26 cellular contexts compared by ENCODE assay signal in the genomic region with DNA sequence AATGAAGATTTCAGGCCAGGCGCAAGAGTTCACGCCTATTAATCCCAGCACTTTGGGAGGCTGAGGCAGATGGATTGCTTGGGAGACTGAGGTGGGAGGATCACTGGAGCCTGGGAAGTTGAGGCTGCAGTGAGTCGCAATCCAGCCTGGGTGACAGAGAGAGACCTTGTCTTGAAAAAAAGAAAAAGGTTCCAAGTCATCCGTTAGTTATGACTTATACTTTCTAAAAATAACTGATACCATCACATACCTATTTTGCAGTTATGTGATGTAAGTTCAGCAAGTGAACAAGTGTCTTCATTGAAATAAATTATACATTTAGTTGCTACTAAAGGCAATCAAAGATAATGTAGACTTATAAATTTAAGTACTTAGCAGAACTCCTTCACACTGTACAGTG. TPM values are rescaled to one million over a fixed set of nuclear protein-coding genes. Genes with fewer than 3 reads are reported as not detected.
"Had no signal": no experiment of that assay in that cellular context is flagged by ENCODE, and none has a peak within 500 bp of the region (broad histone marks: within the 10 kb centered on the region; RNA-seq: fewer than 3 reads in every experiment).

No MANE protein-coding gene starts in this region.

- H3K4me1 Mint-ChIP-seq: activated CD8-positive, alpha-beta memory T cell treated with anti-CD3 and anti-CD28 coated beads, Interleukin-2, amount 10 ng/mL, durations not matched to agents 7 days and 5 days; activated naive CD4-positive, alpha-beta T cell treated with anti-CD3 and anti-CD28 coated beads, Interleukin-2, amount 10 ng/mL, durations not matched to agents 7 days and 5 days; brain; neural crest cell; stimulated activated effector memory CD8-positive, alpha-beta T cell treated with anti-CD3 and anti-CD28 coated beads, Interleukin-12 subunit alpha, Interleukin-12 subunit beta, amount 100 ng/mL, for 72 hours had no signal

- H3K4me3 Mint-ChIP-seq: activated CD4-positive, alpha-beta T cell treated with anti-CD3 and anti-CD28 coated beads, Interleukin-2, amount 10 ng/mL, durations not matched to agents 7 days and 5 days; activated CD8-positive, alpha-beta memory T cell treated with anti-CD3 and anti-CD28 coated beads, Interleukin-2, amount 10 ng/mL, durations not matched to agents 7 days and 5 days; activated CD8-positive, alpha-beta T cell treated with anti-CD3 and anti-CD28 coated beads for 36 hours; activated naive CD4-positive, alpha-beta T cell treated with anti-CD3 and anti-CD28 coated beads, Interleukin-2, amount 10 ng/mL, durations not matched to agents 7 days and 5 days; brain; naive thymus-derived CD4-positive, alpha-beta T cell; neural crest cell; stimulated activated effector memory CD8-positive, alpha-beta T cell treated with anti-CD3 and anti-CD28 coated beads, Interleukin-12 subunit alpha, Interleukin-12 subunit beta, amount 100 ng/mL, for 72 hours; stimulated activated naive CD8-positive, alpha-beta T cell treated with anti-CD3 and anti-CD28 coated beads, Interleukin-15, amount 100 ng/mL, for 72 hours had no signal

- H3K27me3 ChIP-seq: foreskin keratinocyte, suprapubic skin, vagina had no signal

- H3K27ac ChIP-seq: foreskin keratinocyte, lower lobe of right lung, suprapubic skin, vagina, VCaP had no signal

- H3K9me3 Mint-ChIP-seq: activated CD4-positive, alpha-beta T cell treated with anti-CD3 and anti-CD28 coated beads, Interleukin-2, amount 10 ng/mL, durations not matched to agents 7 days and 5 days; activated CD8-positive, alpha-beta T cell treated with anti-CD3 and anti-CD28 coated beads for 36 hours; activated naive CD4-positive, alpha-beta T cell treated with anti-CD3 and anti-CD28 coated beads, Interleukin-2, amount 10 ng/mL, durations not matched to agents 7 days and 5 days; brain; naive thymus-derived CD4-positive, alpha-beta T cell; neural crest cell; stimulated activated effector memory CD8-positive, alpha-beta T cell treated with anti-CD3 and anti-CD28 coated beads, Interleukin-12 subunit alpha, Interleukin-12 subunit beta, amount 100 ng/mL, for 72 hours; stimulated activated naive CD8-positive, alpha-beta T cell treated with anti-CD3 and anti-CD28 coated beads, Interleukin-15, amount 100 ng/mL, for 72 hours had no signal

- H3K27me3 Mint-ChIP-seq: activated CD4-positive, alpha-beta T cell treated with anti-CD3 and anti-CD28 coated beads, Interleukin-2, amount 10 ng/mL, durations not matched to agents 7 days and 5 days; activated CD8-positive, alpha-beta memory T cell treated with anti-CD3 and anti-CD28 coated beads, Interleukin-2, amount 10 ng/mL, durations not matched to agents 7 days and 5 days; activated CD8-positive, alpha-beta T cell treated with anti-CD3 and anti-CD28 coated beads for 36 hours; activated naive CD4-positive, alpha-beta T cell treated with anti-CD3 and anti-CD28 coated beads, Interleukin-2, amount 10 ng/mL, durations not matched to agents 7 days and 5 days; brain; naive thymus-derived CD4-positive, alpha-beta T cell; stimulated activated naive CD8-positive, alpha-beta T cell treated with anti-CD3 and anti-CD28 coated beads, Interleukin-15, amount 100 ng/mL, for 72 hours had no signal

- H3K4me3 ChIP-seq: lower lobe of right lung, suprapubic skin, vagina had no signal

- H3K27ac Mint-ChIP-seq: activated CD4-positive, alpha-beta T cell treated with anti-CD3 and anti-CD28 coated beads, Interleukin-2, amount 10 ng/mL, durations not matched to agents 7 days and 5 days; activated CD8-positive, alpha-beta memory T cell treated with anti-CD3 and anti-CD28 coated beads, Interleukin-2, amount 10 ng/mL, durations not matched to agents 7 days and 5 days; activated CD8-positive, alpha-beta T cell treated with anti-CD3 and anti-CD28 coated beads for 36 hours; activated naive CD4-positive, alpha-beta T cell treated with anti-CD3 and anti-CD28 coated beads, Interleukin-2, amount 10 ng/mL, durations not matched to agents 7 days and 5 days; stimulated activated effector memory CD8-positive, alpha-beta T cell treated with anti-CD3 and anti-CD28 coated beads, Interleukin-12 subunit alpha, Interleukin-12 subunit beta, amount 100 ng/mL, for 72 hours; stimulated activated naive CD8-positive, alpha-beta T cell treated with anti-CD3 and anti-CD28 coated beads, Interleukin-15, amount 100 ng/mL, for 72 hours had no signal

- H3K9me3 ChIP-seq: lower lobe of right lung, suprapubic skin, vagina had no signal

- DNase-seq: activated CD4-positive, alpha-beta T cell treated with anti-CD3 and anti-CD28 coated beads, Interleukin-2, amount 10 ng/mL, durations not matched to agents 7 days and 5 days; activated CD4-positive, CD25-positive, alpha-beta regulatory T cell treated with anti-CD3 and anti-CD28 coated beads, Interleukin-2, amount 50 U/mL, for 72 hours; activated CD8-positive, alpha-beta memory T cell treated with anti-CD3 and anti-CD28 coated beads, Interleukin-2, amount 10 ng/mL, durations not matched to agents 7 days and 5 days; activated CD8-positive, alpha-beta T cell treated with anti-CD3 and anti-CD28 coated beads for 36 hours; activated effector memory CD4-positive, alpha-beta T cell treated with anti-CD3 and anti-CD28 coated beads, Interleukin-2, amount 50 U/mL, for 16 hours; activated naive CD4-positive, alpha-beta T cell treated with anti-CD3 and anti-CD28 coated beads, Interleukin-2, amount 10 ng/mL, durations not matched to agents 7 days and 5 days; activated T-cell treated with anti-CD3 and anti-CD28 coated beads for 4 hours; aorta; dermis blood vessel endothelial cell; effector memory CD4-positive, alpha-beta T cell; foreskin keratinocyte; glutamatergic neuron; hippocampal formation; left cardiac atrium; lower lobe of right lung; mesendoderm; naive thymus-derived CD4-positive, alpha-beta T cell; occipital lobe; stimulated activated CD4-positive, alpha-beta T cell treated with anti-CD3 and anti-CD28 coated beads, Interleukin-1b, Interleukin-23, amount 100 ng/mL, for 48 hours; stimulated activated naive CD8-positive, alpha-beta T cell treated with anti-CD3 and anti-CD28 coated beads, Interleukin-15, amount 100 ng/mL, for 72 hours had no signal

- H3K4me1 ChIP-seq: foreskin keratinocyte, suprapubic skin had no signal

- ATAC-seq: activated CD8-positive, alpha-beta memory T cell treated with anti-CD3 and anti-CD28 coated beads, Interleukin-2, amount 10 ng/mL, durations not matched to agents 7 days and 5 days; activated CD8-positive, alpha-beta T cell treated with anti-CD3 and anti-CD28 coated beads for 36 hours; foreskin keratinocyte; lower lobe of right lung; naive thymus-derived CD4-positive, alpha-beta T cell; stimulated activated effector memory CD8-positive, alpha-beta T cell treated with anti-CD3 and anti-CD28 coated beads, Interleukin-12 subunit alpha, Interleukin-12 subunit beta, amount 100 ng/mL, for 72 hours; stimulated activated naive CD8-positive, alpha-beta T cell treated with anti-CD3 and anti-CD28 coated beads, Interleukin-15, amount 100 ng/mL, for 72 hours had no signal

RNA-seq across cellular contexts. Expression of a gene that starts 48.2 kb away (rescaled TPM):
- total RNA-seq: activated CD8-positive, alpha-beta T cell treated with anti-CD3 and anti-CD28 coated beads for 36 hours; dermis blood vessel endothelial cell; foreskin keratinocyte had no signal
